ENCODE assay signal across 3 cellular contexts in genomic region chr1:46536527-46536926, GRCh38.
TF ChIP-seq lines count a peak whose summit lies in the region.

No MANE protein-coding gene starts in this region.

TF ChIP-seq in HepG2, 621 proteins besides CTCF, POLR2A, EP300 and RAD21:
- TF ChIP-seq, protein P1, sequence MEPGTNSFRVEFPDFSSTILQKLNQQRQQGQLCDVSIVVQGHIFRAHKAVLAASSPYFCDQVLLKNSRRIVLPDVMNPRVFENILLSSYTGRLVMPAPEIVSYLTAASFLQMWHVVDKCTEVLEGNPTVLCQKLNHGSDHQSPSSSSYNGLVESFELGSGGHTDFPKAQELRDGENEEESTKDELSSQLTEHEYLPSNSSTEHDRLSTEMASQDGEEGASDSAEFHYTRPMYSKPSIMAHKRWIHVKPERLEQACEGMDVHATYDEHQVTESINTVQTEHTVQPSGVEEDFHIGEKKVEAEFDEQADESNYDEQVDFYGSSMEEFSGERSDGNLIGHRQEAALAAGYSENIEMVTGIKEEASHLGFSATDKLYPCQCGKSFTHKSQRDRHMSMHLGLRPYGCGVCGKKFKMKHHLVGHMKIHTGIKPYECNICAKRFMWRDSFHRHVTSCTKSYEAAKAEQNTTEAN (CRISPR knock-in tag; conservative IDR thresholded peaks at IDR 0.05) = no peak
- TF ChIP-seq, protein P2, sequence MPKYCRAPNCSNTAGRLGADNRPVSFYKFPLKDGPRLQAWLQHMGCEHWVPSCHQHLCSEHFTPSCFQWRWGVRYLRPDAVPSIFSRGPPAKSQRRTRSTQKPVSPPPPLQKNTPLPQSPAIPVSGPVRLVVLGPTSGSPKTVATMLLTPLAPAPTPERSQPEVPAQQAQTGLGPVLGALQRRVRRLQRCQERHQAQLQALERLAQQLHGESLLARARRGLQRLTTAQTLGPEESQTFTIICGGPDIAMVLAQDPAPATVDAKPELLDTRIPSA (CRISPR knock-in tag; IDR thresholded peaks at IDR 0.05; ENCODE audit: borderline replicate concordance) = no peak
- no peak for TF ChIP-seq CC2D1A (CRISPR knock-in tag; IDR thresholded peaks at IDR 0.05)
- TF ChIP-seq ZFP62 (CRISPR knock-in tag; IDR thresholded peaks at IDR 0.05) = no peak
- TF ChIP-seq ZNF709 (CRISPR knock-in tag; IDR thresholded peaks at IDR 0.05) = peak; percentile 91; the same call in 1 of the 2 replicates
- TF ChIP-seq ZNF563 (CRISPR knock-in tag; IDR thresholded peaks at IDR 0.05) = no peak
- TF ChIP-seq FOXP4 (CRISPR knock-in tag; IDR thresholded peaks at IDR 0.05) = no peak
- TF ChIP-seq TOE1 (CRISPR knock-in tag; IDR thresholded peaks at IDR 0.05) = no peak

TF ChIP-seq in HEK293, 187 proteins besides CTCF, POLR2A, EP300 and RAD21:
- TF ChIP-seq TRIM28 (IDR thresholded peaks at IDR 0.05; ENCODE audit: borderline replicate concordance, low read length) (peak; percentile 92; the same call in 1 of the 2 replicates), SETDB1 (IDR thresholded peaks at IDR 0.05; ENCODE audit: insufficient read length, low read length) (peak; percentile 88), REPIN1 (tag by site-specific recombination; IDR thresholded peaks at IDR 0.05; ENCODE audit: low read depth) (no peak)

TF ChIP-seq in K562, 482 proteins besides CTCF, POLR2A, EP300 and RAD21:
- TF ChIP-seq RFX1 (IDR thresholded peaks at IDR 0.05) = no peak
- TF ChIP-seq ZEB2 (IDR thresholded peaks at IDR 0.05) = 0 out of 2 replicates have a peak, but pooled peaks have one; percentile 28
- peak; percentile 85; the same call in 1 of the 2 replicates for TF ChIP-seq TRIM28 (IDR thresholded peaks at IDR 0.05)
- 0 out of 4 replicates have a peak, but pooled peaks of 1 of the 2 experiments have one; percentile 30 for TF ChIP-seq RCOR1 (IDR thresholded peaks at IDR 0.05; ENCODE audit: borderline replicate concordance in 1 of 2, low read depth in 2 of 2, low read length in 2 of 2)
- 0 out of 4 replicates have a peak, but pooled peaks of 1 of the 2 experiments have one; percentile 9 for TF ChIP-seq HDAC1 (IDR thresholded peaks at IDR 0.05)
- TF ChIP-seq SNIP1 (IDR thresholded peaks at IDR 0.05; ENCODE audit: low read depth) = no peak
TF ChIP-seq in K562: peak in this region for 4.
